18 cellular contexts compared by ENCODE assay signal in genomic region chr10:34181545-34182300, GRCh38.
DNase-seq lines count a peak whose midpoint lies in the region; ATAC-seq and TF ChIP-seq lines count a peak whose summit lies in the region.
"Had no signal": no experiment of that assay in that cellular context is flagged by ENCODE, and none has a peak within 500 bp of the region (broad histone marks: within the 10 kb centered on the region; RNA-seq: fewer than 3 reads in every experiment).

No MANE protein-coding gene starts in this region.

- peak overlapping the region; percentile 34 for H3K27ac Mint-ChIP-seq in chondrocyte (ENCODE audit: unreplicated experiment)
- H3K27ac Mint-ChIP-seq in stimulated activated effector memory CD8-positive, alpha-beta T cell treated with anti-CD3 and anti-CD28 coated beads, Interleukin-12 subunit alpha, Interleukin-12 subunit beta, amount 100 ng/mL, for 72 hours: no peak overlapping the region
- no peak overlapping the region for H3K27ac Mint-ChIP-seq in activated T-cell treated with anti-CD3 and anti-CD28 coated beads, Interleukin-2, amount 50 U/mL, for 24 hours
- H3K27ac Mint-ChIP-seq: endodermal cell; naive thymus-derived CD8-positive, alpha-beta T cell had no signal

- H3K4me1 Mint-ChIP-seq in chondrocyte (ENCODE audit: low read depth): peaks cover 31% of the 10 kb centered on the region
- no peaks in the 10 kb centered on the region for H3K4me1 Mint-ChIP-seq in stimulated activated effector memory CD8-positive, alpha-beta T cell treated with anti-CD3 and anti-CD28 coated beads, Interleukin-12 subunit alpha, Interleukin-12 subunit beta, amount 100 ng/mL, for 72 hours
- peaks cover 11% of the 10 kb centered on the region for H3K4me1 Mint-ChIP-seq in activated T-cell treated with anti-CD3 and anti-CD28 coated beads, Interleukin-2, amount 50 U/mL, for 24 hours (ENCODE audit: low read depth)

- peaks cover 6% of the 10 kb centered on the region for H3K79me2 ChIP-seq in hepatocyte

- no peaks in the 10 kb centered on the region for H3K9me2 ChIP-seq in hepatocyte (replicated peaks; ENCODE audit: insufficient read depth)

- TF ChIP-seq CTCF in chondrocyte (IDR thresholded peaks at IDR 0.05) (peak; percentile 35), hepatocyte (IDR thresholded peaks at IDR 0.05; ENCODE audit: poor library complexity) (no peak), upper lobe of right lung (IDR thresholded peaks at IDR 0.05) (no peak)

- DNase-seq in NCI-H82 (lab: John Stamatoyannopoulos, UW): peak; percentile 17
- no peak for DNase-seq in NCI-H82 treated with DMSO at 0.1 percent for 48 hours (lab: John Stamatoyannopoulos, UW; ENCODE audit: unreplicated experiment)
- no peak for DNase-seq in chondrocyte (ENCODE audit: low spot score)
- peak; percentile 48 for DNase-seq in hepatocyte (ENCODE audit: low spot score)
- no peak for DNase-seq in upper lobe of right lung
- DNase-seq in stimulated activated effector memory CD8-positive, alpha-beta T cell treated with anti-CD3 and anti-CD28 coated beads, Interleukin-12 subunit alpha, Interleukin-12 subunit beta, amount 100 ng/mL, for 72 hours (ENCODE audit: low spot score in 2 of 2): no peak
- no peak for DNase-seq in activated CD4-positive, CD25-positive, alpha-beta regulatory T cell (lab: John Stamatoyannopoulos, UW)
- DNase-seq in activated T-cell treated with anti-CD3 and anti-CD28 coated beads, Interleukin-2, amount 50 U/mL, for 24 hours: no peak
- DNase-seq: 8988T; brain microvascular endothelial cell; Calu3; endodermal cell; naive thymus-derived CD8-positive, alpha-beta T cell; NCI-H2171 treated with DMSO at 0.1 percent for 48 hours; stimulated activated CD4-positive, alpha-beta T cell treated with anti-CD3 and anti-CD28 coated beads, Interleukin-2, amount 100 ng/mL, for 48 hours had no signal

- no peaks in the 10 kb centered on the region for H4K20me1 ChIP-seq in hepatocyte (ENCODE audit: insufficient read depth, poor library complexity, severe bottlenecking)

- H3K27ac ChIP-seq in hepatocyte (no peak overlapping the region), upper lobe of right lung (peak overlapping the region; percentile 11)
- H3K27ac ChIP-seq: brain microvascular endothelial cell, heart left ventricle, tibial nerve had no signal

- no peaks in the 10 kb centered on the region for H3K27me3 Mint-ChIP-seq in chondrocyte (ENCODE audit: low read depth)
- H3K27me3 Mint-ChIP-seq in activated T-cell treated with anti-CD3 and anti-CD28 coated beads, Interleukin-2, amount 50 U/mL, for 24 hours: peaks cover 8% of the 10 kb centered on the region

- no peak for ATAC-seq in upper lobe of right lung
- no peak for ATAC-seq in stimulated activated effector memory CD8-positive, alpha-beta T cell treated with anti-CD3 and anti-CD28 coated beads, Interleukin-12 subunit alpha, Interleukin-12 subunit beta, amount 100 ng/mL, for 72 hours
- ATAC-seq: left colon; naive thymus-derived CD8-positive, alpha-beta T cell had no signal

- H3K36me3 ChIP-seq in hepatocyte (replicated peaks; ENCODE audit: insufficient read depth, low read depth) (no peaks in the 10 kb centered on the region), upper lobe of right lung (no peaks in the 10 kb centered on the region)
- H3K36me3 ChIP-seq: brain microvascular endothelial cell, heart left ventricle, tibial nerve had no signal

- H3K9me3 ChIP-seq in hepatocyte (ENCODE audit: low read depth) (no peaks in the 10 kb centered on the region), upper lobe of right lung (no peaks in the 10 kb centered on the region)
- H3K9me3 ChIP-seq: heart left ventricle, tibial nerve had no signal

- H3K4me3 Mint-ChIP-seq in chondrocyte (ENCODE audit: unreplicated experiment): no peak overlapping the region
- H3K4me3 Mint-ChIP-seq in stimulated activated effector memory CD8-positive, alpha-beta T cell treated with anti-CD3 and anti-CD28 coated beads, Interleukin-12 subunit alpha, Interleukin-12 subunit beta, amount 100 ng/mL, for 72 hours: no peak overlapping the region
- no peak overlapping the region for H3K4me3 Mint-ChIP-seq in activated T-cell treated with anti-CD3 and anti-CD28 coated beads, Interleukin-2, amount 50 U/mL, for 24 hours
- H3K4me3 Mint-ChIP-seq: endodermal cell; naive thymus-derived CD8-positive, alpha-beta T cell had no signal

- 37% methylated on average over 10 of the region's 10 CpGs for WGBS in hepatocyte (ENCODE audit: low lambda C conversion rate, missing lambda C conversion rate)

- no peaks in the 10 kb centered on the region for H3K9me3 Mint-ChIP-seq in chondrocyte (ENCODE audit: low read depth)
- H3K9me3 Mint-ChIP-seq in stimulated activated effector memory CD8-positive, alpha-beta T cell treated with anti-CD3 and anti-CD28 coated beads, Interleukin-12 subunit alpha, Interleukin-12 subunit beta, amount 100 ng/mL, for 72 hours: no peaks in the 10 kb centered on the region
- no peaks in the 10 kb centered on the region for H3K9me3 Mint-ChIP-seq in activated T-cell treated with anti-CD3 and anti-CD28 coated beads, Interleukin-2, amount 50 U/mL, for 24 hours
- H3K9me3 Mint-ChIP-seq: endodermal cell; naive thymus-derived CD8-positive, alpha-beta T cell had no signal

- no peaks in the 10 kb centered on the region for H3K36me3 Mint-ChIP-seq in chondrocyte (ENCODE audit: low read depth)
- no peaks in the 10 kb centered on the region for H3K36me3 Mint-ChIP-seq in stimulated activated effector memory CD8-positive, alpha-beta T cell treated with anti-CD3 and anti-CD28 coated beads, Interleukin-12 subunit alpha, Interleukin-12 subunit beta, amount 100 ng/mL, for 72 hours
- H3K36me3 Mint-ChIP-seq in activated T-cell treated with anti-CD3 and anti-CD28 coated beads, Interleukin-2, amount 50 U/mL, for 24 hours (ENCODE audit: low read depth): no peaks in the 10 kb centered on the region
- H3K36me3 Mint-ChIP-seq: naive thymus-derived CD8-positive, alpha-beta T cell had no signal

- H2AFZ ChIP-seq in hepatocyte: no peak overlapping the region

- H3K4me1 ChIP-seq in hepatocyte (ENCODE audit: insufficient read depth) (peaks cover 15% of the 10 kb centered on the region), upper lobe of right lung (peaks cover 26% of the 10 kb centered on the region)

- intact Hi-C loops in upper lobe of right lung (cut with DNase I): no loop called here

- H3K27me3 ChIP-seq in hepatocyte (no peaks in the 10 kb centered on the region), upper lobe of right lung (no peaks in the 10 kb centered on the region)
- H3K27me3 ChIP-seq: brain microvascular endothelial cell, heart left ventricle, tibial nerve had no signal

- peak overlapping the region; percentile 62 for H3K4me2 ChIP-seq in hepatocyte

- H3K4me3 ChIP-seq in hepatocyte (no peak overlapping the region), upper lobe of right lung (no peak overlapping the region)
- H3K4me3 ChIP-seq: tibial nerve had no signal

Comparison
In these comparisons a context has a peak if more than half of its experiments do, and no peak if none do; other contexts are left out.
1. DNase-seq: peak in NCI-H82 (single experiment) and hepatocyte (single experiment); none in NCI-H82 treated with DMSO at 0.1 percent for 48 hours (single experiment), chondrocyte (single experiment), upper lobe of right lung (single experiment), stimulated activated effector memory CD8-positive, alpha-beta T cell treated with anti-CD3 and anti-CD28 coated beads, Interleukin-12 subunit alpha, Interleukin-12 subunit beta, amount 100 ng/mL, for 72 hours (0 of 2), activated CD4-positive, CD25-positive, alpha-beta regulatory T cell (0 of 4) and activated T-cell treated with anti-CD3 and anti-CD28 coated beads, Interleukin-2, amount 50 U/mL, for 24 hours (single experiment).